Comparison of ENCODE assay signal across 1 cellular context in genomic region chr9:112069318-112070169, GRCh38.
TF ChIP-seq lines count a peak whose summit lies in the region.

No MANE protein-coding gene starts in this region.

TF ChIP-seq in K562, 482 proteins besides CTCF, POLR2A, EP300 and RAD21 (continued from another document and continues in another):
- TF ChIP-seq MGA (IDR thresholded peaks at IDR 0.05) (peak; percentile 65; the same call in 1 of the 2 replicates), RCOR1 (IDR thresholded peaks at IDR 0.05; ENCODE audit: borderline replicate concordance in 1 of 2, low read depth in 2 of 2, low read length in 2 of 2) (peak in 1 of 2 experiments; percentile 68; a peak in 1 of 4 replicates), ZNF639 (CRISPR knock-in tag; conservative IDR thresholded peaks at IDR 0.05 in 1 of 2, IDR thresholded peaks at IDR 0.05 in 1 of 2) (peak in 1 of 2 experiments; percentile 53; a peak in 2 of 4 replicates), PKNOX1 (IDR thresholded peaks at IDR 0.05) (peak; percentile 36; the same call in 1 of the 2 replicates), ARID1B (IDR thresholded peaks at IDR 0.05) (peak; percentile 49; the same call in 1 of the 2 replicates), MLLT1 (IDR thresholded peaks at IDR 0.05) (peak in 1 of 2 experiments; percentile 76; a peak in 2 of 4 replicates), ZNF274 (IDR thresholded peaks at IDR 0.05; ENCODE audit: borderline replicate concordance, low read depth, low read length) (no peak), HBP1 (CRISPR knock-in tag; IDR thresholded peaks at IDR 0.05) (peak; percentile 32; the same call in 1 of the 2 replicates), ZNF197 (CRISPR knock-in tag; IDR thresholded peaks at IDR 0.05; ENCODE audit: low read depth) (peak; percentile 81; the same call in 1 of the 2 replicates), EGR1 (conservative IDR thresholded peaks at IDR 0.05) (no peak), E2F5 (CRISPR knock-in tag; IDR thresholded peaks at IDR 0.05) (0 out of 2 replicates have a peak, but pooled peaks have one; percentile 41), CREBBP (IDR thresholded peaks at IDR 0.05; ENCODE audit: low read depth, low read length) (no peak), JUN (IDR thresholded peaks at IDR 0.05; ENCODE audit: borderline replicate concordance, low read depth, low read length) (peak; percentile 87), JUN (CRISPR knock-in tag; IDR thresholded peaks at IDR 0.05; ENCODE audit: borderline replicate concordance) (no peak), ZNF140 (CRISPR knock-in tag; IDR thresholded peaks at IDR 0.05) (0 out of 2 replicates have a peak, but pooled peaks have one; percentile 35), ZBTB43 (CRISPR knock-in tag; IDR thresholded peaks at IDR 0.05) (no peak), NR2C2 (CRISPR knock-in tag; IDR thresholded peaks at IDR 0.05) (no peak), NR2C2 (tag; IDR thresholded peaks at IDR 0.05) (peak; percentile 35; the same call in 1 of the 2 replicates), ZNF395 (CRISPR knock-in tag; IDR thresholded peaks at IDR 0.05) (peak; percentile 81), ZNF445 (CRISPR knock-in tag; IDR thresholded peaks at IDR 0.05; ENCODE audit: low read depth) (no peak), MEF2D (tag; conservative IDR thresholded peaks at IDR 0.05; ENCODE audit: low read depth) (peak; percentile 75), DPF2 (IDR thresholded peaks at IDR 0.05) (peak; percentile 64), RAD51 (IDR thresholded peaks at IDR 0.05; ENCODE audit: borderline replicate concordance, low read depth) (peak; percentile 71), ZBTB49 (CRISPR knock-in tag; IDR thresholded peaks at IDR 0.05; ENCODE audit: borderline replicate concordance) (no peak)
